ENCODE assay signal across 1 cellular context in genomic region chr19:18203863-18204393, GRCh38.
TF ChIP-seq lines count a peak whose summit lies in the region.

RAB3A (minus strand) TSS chr19:18204042; CDS start chr19:18202740, 1,302 bp downstream.

TF ChIP-seq in HepG2, 621 proteins besides CTCF, POLR2A, EP300 and RAD21 (continued from another document and continues in another):
- TF ChIP-seq ARID4A (CRISPR knock-in tag; IDR thresholded peaks at IDR 0.05; ENCODE audit: borderline replicate concordance), result peak; percentile 66
- no peak for TF ChIP-seq ZNF781 (CRISPR knock-in tag; IDR thresholded peaks at IDR 0.05; ENCODE audit: borderline replicate concordance, not compliant biosample characterization)
- TF ChIP-seq KLF12 (CRISPR knock-in tag; IDR thresholded peaks at IDR 0.05; ENCODE audit: borderline replicate concordance), result 0 out of 2 replicates have a peak, but pooled peaks have one; percentile 55
- peak; percentile 71 for TF ChIP-seq TBX2 (CRISPR knock-in tag; IDR thresholded peaks at IDR 0.05; ENCODE audit: borderline replicate concordance)
- TF ChIP-seq JUN (CRISPR knock-in tag; IDR thresholded peaks at IDR 0.05), result no peak
- TF ChIP-seq TBL1XR1 (IDR thresholded peaks at IDR 0.05; ENCODE audit: borderline replicate concordance, low read length, partially characterized antibody), result no peak
- TF ChIP-seq ARID3A (IDR thresholded peaks at IDR 0.05; ENCODE audit: low read depth, low read length), result no peak
- no peak for TF ChIP-seq ZSCAN29 (CRISPR knock-in tag; conservative IDR thresholded peaks at IDR 0.05)
- TF ChIP-seq HMG20A (CRISPR knock-in tag; IDR thresholded peaks at IDR 0.05; ENCODE audit: borderline replicate concordance), result no peak
- TF ChIP-seq ZNF670 (CRISPR knock-in tag; IDR thresholded peaks at IDR 0.05; ENCODE audit: borderline replicate concordance), result peak; percentile 81; the same call in 1 of the 2 replicates
- TF ChIP-seq FUBP1 (CRISPR knock-in tag; IDR thresholded peaks at IDR 0.05; ENCODE audit: borderline replicate concordance), result no peak
- TF ChIP-seq ETV6 (CRISPR knock-in tag; conservative IDR thresholded peaks at IDR 0.05), result no peak
- TF ChIP-seq THAP8 (CRISPR knock-in tag; IDR thresholded peaks at IDR 0.05; ENCODE audit: borderline replicate concordance), result no peak
- TF ChIP-seq ZNF7 (CRISPR knock-in tag; IDR thresholded peaks at IDR 0.05), result no peak
- TF ChIP-seq SP140L (CRISPR knock-in tag; IDR thresholded peaks at IDR 0.05; ENCODE audit: borderline replicate concordance), result no peak
- peak; percentile 4; the same call in 1 of the 2 replicates for TF ChIP-seq ETV5 (CRISPR knock-in tag; IDR thresholded peaks at IDR 0.05; ENCODE audit: borderline replicate concordance)
- TF ChIP-seq RERE (CRISPR knock-in tag; IDR thresholded peaks at IDR 0.05; ENCODE audit: low read depth), result no peak
- peak; percentile 99 for TF ChIP-seq NFYB (CRISPR knock-in tag; IDR thresholded peaks at IDR 0.05)
- no peak for TF ChIP-seq ZNF180 (CRISPR knock-in tag; IDR thresholded peaks at IDR 0.05; ENCODE audit: borderline replicate concordance, low read depth)
- peak; percentile 59; the same call in 1 of the 2 replicates for TF ChIP-seq ZFY (CRISPR knock-in tag; IDR thresholded peaks at IDR 0.05)
- TF ChIP-seq KLF16 (CRISPR knock-in tag; IDR thresholded peaks at IDR 0.05), result 0 out of 4 replicates have a peak, but pooled peaks of 1 of the 2 experiments have one; percentile 34
- no peak for TF ChIP-seq ATF3 (CRISPR knock-in tag; IDR thresholded peaks at IDR 0.05)
- TF ChIP-seq BATF2 (CRISPR knock-in tag; IDR thresholded peaks at IDR 0.05), result no peak
- no peak for TF ChIP-seq ZNF674 (CRISPR knock-in tag; IDR thresholded peaks at IDR 0.05; ENCODE audit: low read depth)
- peak; percentile 19; the same call in 1 of the 2 replicates for TF ChIP-seq ZNF614 (CRISPR knock-in tag; IDR thresholded peaks at IDR 0.05; ENCODE audit: borderline replicate concordance)
- no peak for TF ChIP-seq PAF1 (CRISPR knock-in tag; IDR thresholded peaks at IDR 0.05)
- TF ChIP-seq ZNF232 (CRISPR knock-in tag; IDR thresholded peaks at IDR 0.05; ENCODE audit: borderline replicate concordance), result peak; percentile 47; the same call in 1 of the 2 replicates
- TF ChIP-seq MAFG (CRISPR knock-in tag; IDR thresholded peaks at IDR 0.05), result no peak
- no peak for TF ChIP-seq ZNF510 (CRISPR knock-in tag; IDR thresholded peaks at IDR 0.05; ENCODE audit: low read depth)
- peak; percentile 68 for TF ChIP-seq HDAC1 (CRISPR knock-in tag; IDR thresholded peaks at IDR 0.05)
- TF ChIP-seq MIER3 (CRISPR knock-in tag; IDR thresholded peaks at IDR 0.05; ENCODE audit: borderline replicate concordance), result 0 out of 2 replicates have a peak, but pooled peaks have one; percentile 25
- TF ChIP-seq ZNF205 (CRISPR knock-in tag; IDR thresholded peaks at IDR 0.05), result no peak
- TF ChIP-seq ZNF432 (CRISPR knock-in tag; IDR thresholded peaks at IDR 0.05; ENCODE audit: borderline replicate concordance), result no peak
- TF ChIP-seq TGIF2 (CRISPR knock-in tag; IDR thresholded peaks at IDR 0.05), result no peak
- TF ChIP-seq FOXC1 (CRISPR knock-in tag; IDR thresholded peaks at IDR 0.05; ENCODE audit: borderline replicate concordance), result no peak
- peak; percentile 60; the same call in 1 of the 2 replicates for TF ChIP-seq GMEB1 (CRISPR knock-in tag; IDR thresholded peaks at IDR 0.05; ENCODE audit: borderline replicate concordance)
- TF ChIP-seq ARNTL (CRISPR knock-in tag; IDR thresholded peaks at IDR 0.05), result no peak
- TF ChIP-seq ZBTB1 (CRISPR knock-in tag; IDR thresholded peaks at IDR 0.05; ENCODE audit: borderline replicate concordance), result no peak
- TF ChIP-seq TBP (CRISPR knock-in tag; IDR thresholded peaks at IDR 0.05), result no peak
- TF ChIP-seq ZFP37 (CRISPR knock-in tag; IDR thresholded peaks at IDR 0.05; ENCODE audit: borderline replicate concordance), result no peak
- no peak for TF ChIP-seq PAX8 (CRISPR knock-in tag; IDR thresholded peaks at IDR 0.05; ENCODE audit: borderline replicate concordance)
- no peak for TF ChIP-seq E2F5 (CRISPR knock-in tag; conservative IDR thresholded peaks at IDR 0.05)
- no peak for TF ChIP-seq ZNF10 (CRISPR knock-in tag; IDR thresholded peaks at IDR 0.05; ENCODE audit: borderline replicate concordance, low read depth)
- TF ChIP-seq ZNF580 (CRISPR knock-in tag; IDR thresholded peaks at IDR 0.05; ENCODE audit: borderline replicate concordance, low read depth), result no peak
- peak; percentile 61 for TF ChIP-seq PHF8 (CRISPR knock-in tag; IDR thresholded peaks at IDR 0.05)
- TF ChIP-seq PRPF4 (IDR thresholded peaks at IDR 0.05; ENCODE audit: low read depth, low read length, poor library complexity, severe bottlenecking), result no peak
- no peak for TF ChIP-seq PTBP1 (IDR thresholded peaks at IDR 0.05; ENCODE audit: low read depth, low read length, poor library complexity, severe bottlenecking)
- no peak for TF ChIP-seq TAF15 (IDR thresholded peaks at IDR 0.05; ENCODE audit: low read depth, low read length, poor library complexity, severe bottlenecking)
- TF ChIP-seq KMT2B (CRISPR knock-in tag; IDR thresholded peaks at IDR 0.05), result peak; percentile 53; the same call in 1 of the 2 replicates
